In the genomic region with DNA sequence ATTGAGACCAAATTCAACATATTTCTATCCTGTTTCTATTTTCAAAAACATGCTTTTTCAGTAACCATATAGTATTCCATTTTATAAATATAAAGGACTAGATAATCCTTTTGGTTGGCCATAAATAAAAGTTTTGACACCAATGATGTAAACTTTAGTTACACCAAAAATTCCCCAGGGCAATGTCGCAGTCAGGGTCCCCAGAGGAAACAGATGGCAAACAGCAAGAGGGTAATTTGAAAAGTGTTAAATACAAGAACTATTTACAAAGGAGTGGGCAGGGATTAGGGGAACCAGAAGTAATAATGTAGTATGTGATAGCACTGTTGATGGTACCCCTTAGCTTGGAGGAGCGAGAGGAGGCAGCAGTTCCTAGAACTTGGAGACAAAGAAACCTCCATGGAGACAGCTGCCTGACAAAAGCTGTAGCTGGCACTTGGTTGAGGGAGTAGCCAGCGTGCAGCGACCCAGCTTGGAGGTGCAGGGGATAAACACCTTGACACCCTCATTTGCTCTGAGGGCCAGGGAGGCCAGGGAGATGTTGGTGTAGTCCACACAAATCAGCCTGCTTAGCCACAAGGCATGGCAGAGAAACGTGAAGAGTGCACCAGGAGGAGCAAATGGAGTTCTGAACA, we compare ENCODE assay signal across 1 cellular context.
TF ChIP-seq lines count a peak whose summit lies in the region.

No MANE protein-coding gene starts in this region.

TF ChIP-seq in HepG2, 621 proteins besides CTCF, POLR2A, EP300 and RAD21:
- TF ChIP-seq, protein P1, sequence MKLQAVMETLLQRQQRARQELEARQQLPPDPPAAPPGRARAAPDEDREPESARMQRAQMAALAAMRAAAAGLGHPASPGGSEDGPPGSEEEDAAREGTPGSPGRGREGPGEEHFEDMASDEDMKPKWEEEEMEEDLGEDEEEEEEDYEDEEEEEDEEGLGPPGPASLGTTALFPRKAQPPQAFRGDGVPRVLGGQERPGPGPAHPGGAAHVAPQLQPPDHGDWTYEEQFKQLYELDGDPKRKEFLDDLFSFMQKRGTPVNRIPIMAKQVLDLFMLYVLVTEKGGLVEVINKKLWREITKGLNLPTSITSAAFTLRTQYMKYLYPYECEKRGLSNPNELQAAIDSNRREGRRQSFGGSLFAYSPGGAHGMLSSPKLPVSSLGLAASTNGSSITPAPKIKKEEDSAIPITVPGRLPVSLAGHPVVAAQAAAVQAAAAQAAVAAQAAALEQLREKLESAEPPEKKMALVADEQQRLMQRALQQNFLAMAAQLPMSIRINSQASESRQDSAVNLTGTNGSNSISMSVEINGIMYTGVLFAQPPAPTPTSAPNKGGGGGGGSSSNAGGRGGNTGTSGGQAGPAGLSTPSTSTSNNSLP (IDR thresholded peaks at IDR 0.05; ENCODE audit: low read depth, low read length), result no peak
- TF ChIP-seq ZSCAN29 (CRISPR knock-in tag; conservative IDR thresholded peaks at IDR 0.05) (no peak), HOXA9 (CRISPR knock-in tag; IDR thresholded peaks at IDR 0.05; ENCODE audit: borderline replicate concordance) (no peak), ZNF543 (CRISPR knock-in tag; IDR thresholded peaks at IDR 0.05) (no peak), BHLHE40 (IDR thresholded peaks at IDR 0.05; ENCODE audit: low read length) (no peak), FOSL2 (CRISPR knock-in tag; IDR thresholded peaks at IDR 0.05) (no peak), MAFG (CRISPR knock-in tag; IDR thresholded peaks at IDR 0.05) (no peak), U2AF2 (IDR thresholded peaks at IDR 0.05; ENCODE audit: low read depth, low read length) (no peak), HOXA5 (CRISPR knock-in tag; IDR thresholded peaks at IDR 0.05) (no peak), ZNF317 (CRISPR knock-in tag; IDR thresholded peaks at IDR 0.05) (no peak), ESRRA (CRISPR knock-in tag; IDR thresholded peaks at IDR 0.05; ENCODE audit: low read depth) (no peak), MED13 (CRISPR knock-in tag; IDR thresholded peaks at IDR 0.05) (no peak), ZBTB3 (CRISPR knock-in tag; IDR thresholded peaks at IDR 0.05; ENCODE audit: borderline replicate concordance, low read depth) (no peak), ETV6 (CRISPR knock-in tag; conservative IDR thresholded peaks at IDR 0.05) (no peak), YY1 (IDR thresholded peaks at IDR 0.05; ENCODE audit: insufficient read depth, insufficient replicate concordance, low read depth, low read length) (no peak), WIZ (CRISPR knock-in tag; IDR thresholded peaks at IDR 0.05) (no peak), SNRNP70 (IDR thresholded peaks at IDR 0.05; ENCODE audit: low read depth, low read length) (no peak), DR1 (CRISPR knock-in tag; IDR thresholded peaks at IDR 0.05) (no peak)
- TF ChIP-seq, protein P2, sequence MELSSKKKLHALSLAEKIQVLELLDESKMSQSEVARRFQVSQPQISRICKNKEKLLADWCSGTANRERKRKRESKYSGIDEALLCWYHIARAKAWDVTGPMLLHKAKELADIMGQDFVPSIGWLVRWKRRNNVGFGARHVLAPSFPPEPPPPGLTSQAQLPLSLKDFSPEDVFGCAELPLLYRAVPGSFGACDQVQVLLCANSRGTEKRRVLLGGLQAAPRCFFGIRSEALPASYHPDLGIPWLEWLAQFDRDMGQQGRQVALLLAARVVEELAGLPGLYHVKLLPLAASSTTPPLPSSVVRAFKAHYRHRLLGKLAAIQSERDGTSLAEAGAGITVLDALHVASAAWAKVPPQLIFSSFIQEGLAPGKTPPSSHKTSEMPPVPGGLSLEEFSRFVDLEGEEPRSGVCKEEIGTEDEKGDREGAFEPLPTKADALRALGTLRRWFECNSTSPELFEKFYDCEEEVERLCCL (CRISPR knock-in tag; IDR thresholded peaks at IDR 0.05; ENCODE audit: borderline replicate concordance), result no peak
- TF ChIP-seq, protein P3, sequence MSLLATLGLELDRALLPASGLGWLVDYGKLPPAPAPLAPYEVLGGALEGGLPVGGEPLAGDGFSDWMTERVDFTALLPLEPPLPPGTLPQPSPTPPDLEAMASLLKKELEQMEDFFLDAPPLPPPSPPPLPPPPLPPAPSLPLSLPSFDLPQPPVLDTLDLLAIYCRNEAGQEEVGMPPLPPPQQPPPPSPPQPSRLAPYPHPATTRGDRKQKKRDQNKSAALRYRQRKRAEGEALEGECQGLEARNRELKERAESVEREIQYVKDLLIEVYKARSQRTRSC (CRISPR knock-in tag; IDR thresholded peaks at IDR 0.05; ENCODE audit: low read depth), result no peak
